In genomic region chr17:72661945-72662826, GRCh38 we compare ENCODE assay signal across 25 cellular contexts.
A peak's percentile ranks its signal among the peaks of the same experiment; 100 is the strongest.
DNase-seq lines count a peak whose midpoint lies in the region; ATAC-seq, FAIRE-seq and TF ChIP-seq lines count a peak whose summit lies in the region.
"Had no signal": no experiment of that assay in that cellular context is flagged by ENCODE, and none has a peak within 500 bp of the region (broad histone marks: within the 10 kb centered on the region; RNA-seq: fewer than 3 reads in every experiment).

No MANE protein-coding gene starts in this region.

- H3K4me2 ChIP-seq in SK-N-SH, result peak overlapping the region; percentile 18; the same call in 1 of the 2 replicates
- no peak overlapping the region for H3K4me2 ChIP-seq in K562 (ENCODE audit: insufficient read depth, low read length)
- H3K4me2 ChIP-seq: KMS-11, neural progenitor cell had no signal

- no peaks in the 10 kb centered on the region for H3K9me2 ChIP-seq in SK-N-SH

- H3K9me3 ChIP-seq in SK-N-SH (no peaks in the 10 kb centered on the region), HUES48 (ENCODE audit: control insufficient read depth, insufficient read depth, low read length) (no peaks in the 10 kb centered on the region), K562 (replicated peaks; ENCODE audit: control insufficient read depth, insufficient read depth, low read depth, low read length) (no peaks in the 10 kb centered on the region), spleen (no peaks in the 10 kb centered on the region)
- H3K9me3 ChIP-seq: heart right ventricle, psoas muscle, transverse colon had no signal

- WGBS in SK-N-SH (ENCODE audit: low lambda C conversion rate), result 69% methylated on average over 3 of the region's 3 CpGs
- WGBS in K562 (ENCODE audit: insufficient coverage, low coverage, missing lambda C conversion rate), result 57% methylated on average over 3 of the region's 3 CpGs
- 81 to 99% (median 97%) methylated on average over 3 of the region's 3 CpGs for whole genome bisulfite sequencing in spleen, 5 donors

- H3K27ac Mint-ChIP-seq in nephron progenitor cell, result peak overlapping the region; percentile 66
- H3K27ac Mint-ChIP-seq: activated CD4-positive, alpha-beta T cell treated with anti-CD3 and anti-CD28 coated beads, Interleukin-2, amount 10 ng/mL, durations not matched to agents 7 days and 5 days; activated T-helper 2 cell treated with anti-CD3 and anti-CD28 coated beads, Interferon-gamma antibody, Interleukin-2, Interleukin-4, amounts not matched to agents 10 μg/mL and 5 μg/mL and 100 μg/mL, durations not matched to agents 14 hours and 24 hours and 36 hours; CD8-positive, alpha-beta memory T cell had no signal

- H3K27ac ChIP-seq in SK-N-SH (ENCODE audit: low read depth in 2 of 2, low read length in 1 of 2), result no peak overlapping the region
- peak overlapping the region; percentile 62 for H3K27ac ChIP-seq in HUES48 (ENCODE audit: low read depth, low read length)
- H3K27ac ChIP-seq in K562 (ENCODE audit: extremely low read depth, low read depth, low read length), result no peak overlapping the region
- H3K27ac ChIP-seq in spleen, result no peak overlapping the region
- H3K27ac ChIP-seq: 22Rv1, heart right ventricle, KMS-11, neural progenitor cell, psoas muscle, SK-N-MC, transverse colon had no signal

- H3K9me3 Mint-ChIP-seq in nephron progenitor cell, result peaks cover 16% of the 10 kb centered on the region
- H3K9me3 Mint-ChIP-seq: activated CD4-positive, alpha-beta T cell treated with anti-CD3 and anti-CD28 coated beads, Interleukin-2, amount 10 ng/mL, durations not matched to agents 7 days and 5 days; activated T-helper 2 cell treated with anti-CD3 and anti-CD28 coated beads, Interferon-gamma antibody, Interleukin-2, Interleukin-4, amounts not matched to agents 10 μg/mL and 5 μg/mL and 100 μg/mL, durations not matched to agents 14 hours and 24 hours and 36 hours; neural progenitor cell had no signal

- no TSS peak for BruUV-seq in K562 (replicated peaks; lab: Mats Ljungman, UMichigan)

- H3K36me3 Mint-ChIP-seq in nephron progenitor cell (ENCODE audit: low read depth), result peaks cover 6% of the 10 kb centered on the region
- H3K36me3 Mint-ChIP-seq: neural progenitor cell had no signal

- peaks cover 11% of the 10 kb centered on the region for H3K27me3 Mint-ChIP-seq in nephron progenitor cell (ENCODE audit: low read depth, poor library complexity)
- H3K27me3 Mint-ChIP-seq: activated CD4-positive, alpha-beta T cell treated with anti-CD3 and anti-CD28 coated beads, Interleukin-2, amount 10 ng/mL, durations not matched to agents 7 days and 5 days had no signal

- no peaks in the 10 kb centered on the region for H3K36me3 ChIP-seq in SK-N-SH (replicated peaks in 1 of 2; ENCODE audit: control insufficient read depth in 1 of 2, insufficient read depth in 2 of 2, low read length in 1 of 2)
- no peaks in the 10 kb centered on the region for H3K36me3 ChIP-seq in HUES48 (ENCODE audit: control insufficient read depth, insufficient read depth, low read length)
- no peaks in the 10 kb centered on the region for H3K36me3 ChIP-seq in K562 (ENCODE audit: control insufficient read depth, insufficient read depth, low read length)
- peaks cover 0 to 26% (median 0%) of the 10 kb centered on the region in 6 donors for H3K36me3 ChIP-seq in spleen
- H3K36me3 ChIP-seq: heart right ventricle, neural progenitor cell, transverse colon had no signal

- DNase-seq in SK-N-SH, result no peak
- DNase-seq in K562 (ENCODE audit: extremely low read depth in 1 of 4, low spot score in 3 of 4), result no peak
- no peak for DNase-seq in nephron progenitor cell
- DNase-seq in nucleus accumbens (lab: John Stamatoyannopoulos, UW), result no peak
- DNase-seq in spleen, result no peak
- DNase-seq: activated CD4-positive, alpha-beta T cell treated with anti-CD3 and anti-CD28 coated beads, Interleukin-2, amount 10 ng/mL, durations not matched to agents 7 days and 5 days; CD8-positive, alpha-beta memory T cell; erythroblast; HCEC 1CT; heart right ventricle; NCI-H1436 treated with DMSO at 0.1 percent for 48 hours; psoas muscle; stimulated activated CD8-positive, alpha-beta memory T cell treated with anti-CD3 and anti-CD28 coated beads, Interleukin-4, amount 100 ng/mL, for 48 hours; T-helper 2 cell; transverse colon had no signal

- POLR2A ChIA-PET in SK-N-SH (lab: Yijun Ruan, JAX) (no interaction called here), K562 (lab: Yijun Ruan, JAX) (no interaction called here)

- no peaks in the 10 kb centered on the region for H4K20me1 ChIP-seq in SK-N-SH (ENCODE audit: insufficient read depth)
- H4K20me1 ChIP-seq in K562 (replicated peaks; ENCODE audit: control insufficient read depth, insufficient read depth, low read length), result no peaks in the 10 kb centered on the region; the same call in 1 of the 2 replicates

- TF ChIP-seq CTCF in SK-N-SH (IDR thresholded peaks at IDR 0.05), result no peak
- no peak for TF ChIP-seq CTCF in K562 (IDR thresholded peaks at IDR 0.05 in 2 of 3, conservative IDR thresholded peaks at IDR 0.05 in 1 of 3; ENCODE audit: insufficient read depth in 2 of 3, low read depth in 1 of 3, low read length in 3 of 3)
- TF ChIP-seq CTCF in nephron progenitor cell (IDR thresholded peaks at IDR 0.05), result no peak
- no peak for TF ChIP-seq CTCF in spleen (IDR thresholded peaks at IDR 0.05 in 8 of 11, conservative IDR thresholded peaks at IDR 0.05 in 3 of 11)

- H3K79me2 ChIP-seq in SK-N-SH (ENCODE audit: insufficient read depth) (no peaks in the 10 kb centered on the region), K562 (ENCODE audit: control insufficient read depth, insufficient read depth, low read length) (no peaks in the 10 kb centered on the region)

- peaks cover 47% of the 10 kb centered on the region for H3K4me1 Mint-ChIP-seq in nephron progenitor cell
- H3K4me1 Mint-ChIP-seq: activated CD4-positive, alpha-beta T cell treated with anti-CD3 and anti-CD28 coated beads, Interleukin-2, amount 10 ng/mL, durations not matched to agents 7 days and 5 days; CD8-positive, alpha-beta memory T cell had no signal

- CTCF ChIA-PET in SK-N-SH (lab: Yijun Ruan, JAX) (interaction anchor here (0.6 to 2.9 kb wide), 2 partner anchors 58 to 102 kb away, joined by 3 to 13 read pairs; no protein-coding TSS in a partner anchor), K562 (lab: Yijun Ruan, JAX; ENCODE audit: low intra/inter-chr PET ratio) (no interaction called here)

- intact Hi-C loops in K562 (cut with micrococcal nuclease) (no loop called here), spleen (cut with DNase I; ENCODE audit: low total_unique reads) (no loop called here)

- TF ChIP-seq RAD21 in SK-N-SH (IDR thresholded peaks at IDR 0.05; ENCODE audit: low read length) (no peak), K562 (CRISPR knock-in tag; conservative IDR thresholded peaks at IDR 0.05 in 1 of 2, IDR thresholded peaks at IDR 0.05 in 1 of 2) (no peak)

- H3K4me1 ChIP-seq in SK-N-SH (ENCODE audit: control insufficient read depth in 1 of 2, insufficient read depth in 2 of 2, low read depth in 1 of 2, low read length in 1 of 2) (peaks cover 7 to 10% of the 10 kb centered on the region in 2 experiments; a peak in 2 of 4 replicates), HUES48 (ENCODE audit: control insufficient read depth, insufficient read depth, low read length) (peaks cover 26% of the 10 kb centered on the region), K562 (replicated peaks in 1 of 2; ENCODE audit: control insufficient read depth in 2 of 2, insufficient read depth in 2 of 2, low read length in 2 of 2) (no peaks in the 10 kb centered on the region; a peak in 1 of 5 replicates), spleen (no peaks in the 10 kb centered on the region)
- H3K4me1 ChIP-seq: neural progenitor cell, psoas muscle, transverse colon had no signal

- no peaks in the 10 kb centered on the region for H3K9me1 ChIP-seq in K562 (ENCODE audit: control insufficient read depth, insufficient read depth, low read length)

- H3K9ac ChIP-seq in SK-N-SH (0 out of 2 replicates have a peak overlapping the region, but pooled peaks have one; percentile 1), HUES48 (ENCODE audit: low read depth, low read length) (no peak overlapping the region), K562 (ENCODE audit: insufficient read depth in 1 of 2, low read depth in 2 of 2, low read length in 2 of 2) (no peak overlapping the region)
- H3K9ac ChIP-seq: KMS-11, neural progenitor cell had no signal

- no peak overlapping the region for H3K4me3 Mint-ChIP-seq in nephron progenitor cell
- H3K4me3 Mint-ChIP-seq: activated CD4-positive, alpha-beta T cell treated with anti-CD3 and anti-CD28 coated beads, Interleukin-2, amount 10 ng/mL, durations not matched to agents 7 days and 5 days; CD8-positive, alpha-beta memory T cell; neural progenitor cell had no signal

- TF ChIP-seq POLR2A in K562 (conservative IDR thresholded peaks at IDR 0.05) (no peak), spleen (IDR thresholded peaks at IDR 0.05) (no peak)

- no peak for FAIRE-seq in K562 (lab: Jason Lieb, UNC)
- FAIRE-seq: GM19239 had no signal

- H3F3A ChIP-seq in SK-N-SH (replicated peaks; ENCODE audit: insufficient read depth), result no peaks in the 10 kb centered on the region

- no peak overlapping the region for H2AFZ ChIP-seq in SK-N-SH (ENCODE audit: low read depth)
- H2AFZ ChIP-seq in K562 (ENCODE audit: low read depth, low read length), result no peak overlapping the region
- H2AFZ ChIP-seq: neural progenitor cell had no signal

- no peak for ATAC-seq in SK-N-SH treated with all-trans-retinoic acid at 6 μM for 48 hours
- no peak for ATAC-seq in K562
- no peak for ATAC-seq in GM21423 (IDR thresholded peaks at IDR 0.05; ENCODE audit: unreplicated experiment)
- ATAC-seq: heart right ventricle, left lobe of liver, psoas muscle had no signal

- H3K27me3 ChIP-seq in SK-N-SH (ENCODE audit: insufficient read depth) (no peaks in the 10 kb centered on the region), HUES48 (ENCODE audit: control insufficient read depth, insufficient read depth, low read length) (no peaks in the 10 kb centered on the region), K562 (ENCODE audit: control insufficient read depth in 2 of 2, insufficient read depth in 2 of 2, low read length in 2 of 2) (no peaks in the 10 kb centered on the region; a peak in 1 of 5 replicates), spleen (replicated peaks in 1 of 7) (no peaks in the 10 kb centered on the region)
- H3K27me3 ChIP-seq: heart right ventricle, neural progenitor cell, transverse colon had no signal

- no peak overlapping the region for H3K4me3 ChIP-seq in SK-N-SH (ENCODE audit: low read depth in 2 of 2, low read length in 1 of 2)
- no peak overlapping the region for H3K4me3 ChIP-seq in HUES48 (ENCODE audit: low read depth, low read length)
- H3K4me3 ChIP-seq in K562, result no peak overlapping the region
- H3K4me3 ChIP-seq in spleen, result no peak overlapping the region
- H3K4me3 ChIP-seq: heart right ventricle, neural progenitor cell, psoas muscle, SK-N-MC, transverse colon had no signal

- TF ChIP-seq EP300 in SK-N-SH (IDR thresholded peaks at IDR 0.05; ENCODE audit: borderline replicate concordance in 1 of 2, low read depth in 1 of 2, low read length in 1 of 2) (no peak), K562 (IDR thresholded peaks at IDR 0.05; ENCODE audit: low read length) (no peak)

- in situ Hi-C loops in K562 (cut with MboI), result no loop called here

TF ChIP-seq in SK-N-SH, 30 proteins besides CTCF, POLR2A, EP300 and RAD21:
- no peak for TF ChIP-seq YY1 (IDR thresholded peaks at IDR 0.05; ENCODE audit: low read depth)
